In genomic region chr11:65961267-65962135, GRCh38 we compare ENCODE assay signal across 1 cellular context.
TF ChIP-seq lines count a peak whose summit lies in the region.

A gene with protein sequence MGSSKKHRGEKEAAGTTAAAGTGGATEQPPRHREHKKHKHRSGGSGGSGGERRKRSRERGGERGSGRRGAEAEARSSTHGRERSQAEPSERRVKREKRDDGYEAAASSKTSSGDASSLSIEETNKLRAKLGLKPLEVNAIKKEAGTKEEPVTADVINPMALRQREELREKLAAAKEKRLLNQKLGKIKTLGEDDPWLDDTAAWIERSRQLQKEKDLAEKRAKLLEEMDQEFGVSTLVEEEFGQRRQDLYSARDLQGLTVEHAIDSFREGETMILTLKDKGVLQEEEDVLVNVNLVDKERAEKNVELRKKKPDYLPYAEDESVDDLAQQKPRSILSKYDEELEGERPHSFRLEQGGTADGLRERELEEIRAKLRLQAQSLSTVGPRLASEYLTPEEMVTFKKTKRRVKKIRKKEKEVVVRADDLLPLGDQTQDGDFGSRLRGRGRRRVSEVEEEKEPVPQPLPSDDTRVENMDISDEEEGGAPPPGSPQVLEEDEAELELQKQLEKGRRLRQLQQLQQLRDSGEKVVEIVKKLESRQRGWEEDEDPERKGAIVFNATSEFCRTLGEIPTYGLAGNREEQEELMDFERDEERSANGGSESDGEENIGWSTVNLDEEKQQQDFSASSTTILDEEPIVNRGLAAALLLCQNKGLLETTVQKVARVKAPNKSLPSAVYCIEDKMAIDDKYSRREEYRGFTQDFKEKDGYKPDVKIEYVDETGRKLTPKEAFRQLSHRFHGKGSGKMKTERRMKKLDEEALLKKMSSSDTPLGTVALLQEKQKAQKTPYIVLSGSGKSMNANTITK (plus strand): TSS chr11:65961734. CDS start chr11:65961781, 47 bp downstream.

TF ChIP-seq in HepG2, 621 proteins besides CTCF, POLR2A, EP300 and RAD21 (continued from another document and continues in another):
- TF ChIP-seq NFAT5 (CRISPR knock-in tag; IDR thresholded peaks at IDR 0.05) = peak; percentile 1; the same call in 1 of the 2 replicates
- no peak; the same call in 1 of the 2 replicates for TF ChIP-seq CREB3 (CRISPR knock-in tag; IDR thresholded peaks at IDR 0.05)
- TF ChIP-seq ZNF609 (CRISPR knock-in tag; IDR thresholded peaks at IDR 0.05; ENCODE audit: borderline replicate concordance) = 0 out of 2 replicates have a peak, but pooled peaks have one; percentile 27
- TF ChIP-seq, protein P1, sequence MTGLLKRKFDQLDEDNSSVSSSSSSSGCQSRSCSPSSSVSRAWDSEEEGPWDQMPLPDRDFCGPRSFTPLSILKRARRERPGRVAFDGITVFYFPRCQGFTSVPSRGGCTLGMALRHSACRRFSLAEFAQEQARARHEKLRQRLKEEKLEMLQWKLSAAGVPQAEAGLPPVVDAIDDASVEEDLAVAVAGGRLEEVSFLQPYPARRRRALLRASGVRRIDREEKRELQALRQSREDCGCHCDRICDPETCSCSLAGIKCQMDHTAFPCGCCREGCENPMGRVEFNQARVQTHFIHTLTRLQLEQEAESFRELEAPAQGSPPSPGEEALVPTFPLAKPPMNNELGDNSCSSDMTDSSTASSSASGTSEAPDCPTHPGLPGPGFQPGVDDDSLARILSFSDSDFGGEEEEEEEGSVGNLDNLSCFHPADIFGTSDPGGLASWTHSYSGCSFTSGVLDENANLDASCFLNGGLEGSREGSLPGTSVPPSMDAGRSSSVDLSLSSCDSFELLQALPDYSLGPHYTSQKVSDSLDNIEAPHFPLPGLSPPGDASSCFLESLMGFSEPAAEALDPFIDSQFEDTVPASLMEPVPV (CRISPR knock-in tag; IDR thresholded peaks at IDR 0.05) = peak; percentile 78
- peak; percentile 98 for TF ChIP-seq FOXK2 (IDR thresholded peaks at IDR 0.05)
- no peak for TF ChIP-seq PCBP2 (optimal IDR thresholded peaks at IDR 0.05; ENCODE audit: low read depth, low read length, poor library complexity, severe bottlenecking)
- no peak for TF ChIP-seq ZNF550 (CRISPR knock-in tag; IDR thresholded peaks at IDR 0.05; ENCODE audit: borderline replicate concordance)
- TF ChIP-seq MTA3 (CRISPR knock-in tag; IDR thresholded peaks at IDR 0.05) = no peak
- no peak; the same call in 1 of the 2 replicates for TF ChIP-seq MYNN (CRISPR knock-in tag; IDR thresholded peaks at IDR 0.05; ENCODE audit: low read depth)
- no peak for TF ChIP-seq ZNF644 (CRISPR knock-in tag; IDR thresholded peaks at IDR 0.05; ENCODE audit: low read depth)
- TF ChIP-seq KAT2B (IDR thresholded peaks at IDR 0.05; ENCODE audit: borderline replicate concordance, low read depth, low read length) = no peak
- peak; percentile 84; the same call in 1 of the 2 replicates for TF ChIP-seq SALL1 (CRISPR knock-in tag; IDR thresholded peaks at IDR 0.05)
- TF ChIP-seq ZNF720 (CRISPR knock-in tag; IDR thresholded peaks at IDR 0.05) = no peak
- no peak; the same call in 1 of the 2 replicates for TF ChIP-seq RFX3 (CRISPR knock-in tag; IDR thresholded peaks at IDR 0.05)
- peak; percentile 90 for TF ChIP-seq ZNF501 (CRISPR knock-in tag; IDR thresholded peaks at IDR 0.05)
- TF ChIP-seq, protein P2, sequence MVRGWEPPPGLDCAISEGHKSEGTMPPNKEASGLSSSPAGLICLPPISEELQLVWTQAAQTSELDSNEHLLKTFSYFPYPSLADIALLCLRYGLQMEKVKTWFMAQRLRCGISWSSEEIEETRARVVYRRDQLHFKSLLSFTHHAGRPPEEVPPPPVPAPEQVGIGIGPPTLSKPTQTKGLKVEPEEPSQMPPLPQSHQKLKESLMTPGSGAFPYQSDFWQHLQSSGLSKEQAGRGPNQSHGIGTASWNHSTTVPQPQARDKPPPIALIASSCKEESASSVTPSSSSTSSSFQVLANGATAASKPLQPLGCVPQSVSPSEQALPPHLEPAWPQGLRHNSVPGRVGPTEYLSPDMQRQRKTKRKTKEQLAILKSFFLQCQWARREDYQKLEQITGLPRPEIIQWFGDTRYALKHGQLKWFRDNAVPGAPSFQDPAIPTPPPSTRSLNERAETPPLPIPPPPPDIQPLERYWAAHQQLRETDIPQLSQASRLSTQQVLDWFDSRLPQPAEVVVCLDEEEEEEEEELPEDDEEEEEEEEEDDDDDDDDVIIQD (CRISPR knock-in tag; IDR thresholded peaks at IDR 0.05; ENCODE audit: low read depth) = 0 out of 2 replicates have a peak, but pooled peaks have one; percentile 18
- 0 out of 2 replicates have a peak, but pooled peaks have one; percentile 35 for TF ChIP-seq ZFP36L1 (CRISPR knock-in tag; IDR thresholded peaks at IDR 0.05)
- peak; percentile 94 for TF ChIP-seq HOXA3 (CRISPR knock-in tag; IDR thresholded peaks at IDR 0.05)
- TF ChIP-seq ZNF562 (CRISPR knock-in tag; IDR thresholded peaks at IDR 0.05; ENCODE audit: borderline replicate concordance) = no peak
- no peak for TF ChIP-seq ZBTB14 (CRISPR knock-in tag; IDR thresholded peaks at IDR 0.05)
- no peak for TF ChIP-seq SOX6 (IDR thresholded peaks at IDR 0.05)
- TF ChIP-seq SOX6 (CRISPR knock-in tag; IDR thresholded peaks at IDR 0.05) = peak; percentile 57; the same call in 1 of the 2 replicates
- no peak for TF ChIP-seq PRMT3 (CRISPR knock-in tag; IDR thresholded peaks at IDR 0.05; ENCODE audit: borderline replicate concordance, low read depth)
- TF ChIP-seq LRRFIP1 (CRISPR knock-in tag; conservative IDR thresholded peaks at IDR 0.05) = no peak
- peak; percentile 91 for TF ChIP-seq KMT2B (CRISPR knock-in tag; IDR thresholded peaks at IDR 0.05)
- peak; percentile 64; the same call in 1 of the 2 replicates for TF ChIP-seq ZNF761 (CRISPR knock-in tag; conservative IDR thresholded peaks at IDR 0.05)
- TF ChIP-seq NFATC3 (CRISPR knock-in tag; IDR thresholded peaks at IDR 0.05) = 0 out of 2 replicates have a peak, but pooled peaks have one; percentile 75
- no peak for TF ChIP-seq NONO (IDR thresholded peaks at IDR 0.05)
- TF ChIP-seq NONO (CRISPR knock-in tag; conservative IDR thresholded peaks at IDR 0.05) = peak; percentile 92
- no peak for TF ChIP-seq BRCA1 (CRISPR knock-in tag; IDR thresholded peaks at IDR 0.05)
- TF ChIP-seq NFIB (CRISPR knock-in tag; IDR thresholded peaks at IDR 0.05; ENCODE audit: borderline replicate concordance) = no peak
- TF ChIP-seq NFE2L2 (IDR thresholded peaks at IDR 0.05; ENCODE audit: low read length) = no peak
- TF ChIP-seq ZNF44 (CRISPR knock-in tag; IDR thresholded peaks at IDR 0.05) = peak; percentile 93
- peak; percentile 80 for TF ChIP-seq PHF5A (CRISPR knock-in tag; IDR thresholded peaks at IDR 0.05; ENCODE audit: low read depth, unreplicated experiment)
- TF ChIP-seq ZNF17 (CRISPR knock-in tag; IDR thresholded peaks at IDR 0.05) = no peak
- TF ChIP-seq ZNF746 (CRISPR knock-in tag; IDR thresholded peaks at IDR 0.05) = no peak
- peak; percentile 100 for TF ChIP-seq KAT8 (CRISPR knock-in tag; IDR thresholded peaks at IDR 0.05)
- TF ChIP-seq ZNF652 (CRISPR knock-in tag; IDR thresholded peaks at IDR 0.05; ENCODE audit: borderline replicate concordance, low read depth) = peak; percentile 59; the same call in 1 of the 2 replicates
- TF ChIP-seq ZEB1 (IDR thresholded peaks at IDR 0.05; ENCODE audit: insufficient replicate concordance, low read depth) = no peak
- no peak for TF ChIP-seq ZNF552 (CRISPR knock-in tag; IDR thresholded peaks at IDR 0.05; ENCODE audit: borderline replicate concordance)
- no peak for TF ChIP-seq ZNF672 (CRISPR knock-in tag; IDR thresholded peaks at IDR 0.05)
- no peak for TF ChIP-seq GTF3A (CRISPR knock-in tag; conservative IDR thresholded peaks at IDR 0.05)
- TF ChIP-seq MTF2 (CRISPR knock-in tag; IDR thresholded peaks at IDR 0.05; ENCODE audit: borderline replicate concordance) = no peak
